Comparison of ENCODE assay signal across 8 cellular contexts in the genomic region with DNA sequence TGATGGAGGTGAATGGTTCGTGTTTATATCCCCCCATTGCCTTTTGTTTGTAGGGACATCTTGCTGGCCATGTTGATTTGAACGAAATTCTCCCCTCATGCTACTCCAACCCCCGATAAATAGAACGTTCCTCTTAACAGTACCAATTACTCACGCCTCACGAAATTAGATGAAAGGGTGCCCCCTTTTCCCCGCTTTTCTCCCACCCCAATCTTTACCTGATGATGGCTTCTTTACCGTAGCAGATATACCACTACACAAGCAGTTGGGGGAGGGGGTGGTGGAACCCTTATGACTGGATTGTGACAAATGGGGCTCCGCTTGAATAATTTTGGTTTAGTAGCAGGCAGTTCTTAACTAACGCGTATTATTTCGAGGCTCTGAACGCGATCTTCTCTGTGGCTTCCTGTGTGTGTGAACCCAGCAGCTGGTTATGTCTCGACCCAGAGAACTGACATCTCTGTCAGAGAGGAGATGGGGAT. TPM values are rescaled to one million over a fixed set of nuclear protein-coding genes. Genes with fewer than 3 reads are reported as not detected.
A peak's percentile ranks its signal among the peaks of the same experiment; 100 is the strongest.
DNase-seq lines count a peak whose midpoint lies in the region; ATAC-seq, FAIRE-seq and TF ChIP-seq lines count a peak whose summit lies in the region.

No MANE protein-coding gene starts in this region.

- intact Hi-C loops in head of caudate nucleus (cut with DNase I) (no loop called here), prostate gland (cut with DNase I) (loop anchor here (10.0 kb wide), 3 partner anchors 90 to 170 kb away; no protein-coding TSS in a partner anchor)

- DNase-seq in NCI-H2196 (lab: John Stamatoyannopoulos, UW; ENCODE audit: unreplicated experiment) (peak; percentile 4), NCI-H2196 treated with DMSO at 0.1 percent for 48 hours (lab: John Stamatoyannopoulos, UW; ENCODE audit: unreplicated experiment) (no peak), RWPE2 (ENCODE audit: low spot score) (no peak), head of caudate nucleus (peak in 40 of 42 donors; percentile 8 to 79 (median 46)), prostate gland (ENCODE audit: low spot score) (peak; percentile 26), urothelium cell line (ENCODE audit: low spot score) (peak; percentile 26)
- peak; percentile 70 for DNase-seq in activated naive CD4-positive, alpha-beta T cell treated with anti-CD3 and anti-CD28 coated beads, Interleukin-2, amount 10 ng/mL, durations not matched to agents 7 days and 5 days

- peak overlapping the region; percentile 87 for H3K27ac Mint-ChIP-seq in activated naive CD4-positive, alpha-beta T cell treated with anti-CD3 and anti-CD28 coated beads, Interleukin-2, amount 10 ng/mL, durations not matched to agents 7 days and 5 days

- no peaks in the 10 kb centered on the region for H3K9me3 ChIP-seq in RWPE2 (ENCODE audit: severe bottlenecking)
- H3K9me3 ChIP-seq in prostate gland: no peaks in the 10 kb centered on the region

- peak; percentile 63 for FAIRE-seq in urothelium cell line (lab: Jason Lieb, UNC)

- TF ChIP-seq CTCF in RWPE2 (IDR thresholded peaks at IDR 0.05; ENCODE audit: poor library complexity, severe bottlenecking) (no peak), prostate gland (IDR thresholded peaks at IDR 0.05) (no peak)

- CTCF ChIA-PET in activated naive CD4-positive, alpha-beta T cell treated with anti-CD3 and anti-CD28 coated beads, Interleukin-2, amount 10 ng/mL, durations not matched to agents 7 days and 5 days (lab: Charles Lee): interaction anchor here (1.4 kb wide), 1 partner anchor 155 kb away, joined by 3 read pairs; no protein-coding TSS in a partner anchor

- ATAC-seq in HG03354 (IDR thresholded peaks at IDR 0.05; ENCODE audit: poor library complexity, severe bottlenecking, unreplicated experiment) (peak; percentile 49), RWPE2 (ENCODE audit: low read depth) (peak; percentile 23)

- no peak for TF ChIP-seq POLR2A in prostate gland (IDR thresholded peaks at IDR 0.05)

- WGBS in prostate gland: under 1% methylated on average over 15 of the region's 15 CpGs

- H3K27ac ChIP-seq in RWPE2 (ENCODE audit: poor library complexity, severe bottlenecking) (peak overlapping the region; percentile 60), prostate gland (peak overlapping the region; percentile 91 to 95)

- peaks cover 11% of the 10 kb centered on the region for H3K36me3 Mint-ChIP-seq in activated naive CD4-positive, alpha-beta T cell treated with anti-CD3 and anti-CD28 coated beads, Interleukin-2, amount 10 ng/mL, durations not matched to agents 7 days and 5 days

- H3K4me3 ChIP-seq in RWPE2 (ENCODE audit: severe bottlenecking): peak overlapping the region; percentile 94
- H3K4me3 ChIP-seq in prostate gland: peak overlapping the region; percentile 86 to 97

- H3K4me3 Mint-ChIP-seq in activated naive CD4-positive, alpha-beta T cell treated with anti-CD3 and anti-CD28 coated beads, Interleukin-2, amount 10 ng/mL, durations not matched to agents 7 days and 5 days: peak overlapping the region; percentile 89

- H3K36me3 ChIP-seq in RWPE2 (ENCODE audit: low read depth) (no peaks in the 10 kb centered on the region), prostate gland (no peaks in the 10 kb centered on the region)

- H3K27me3 ChIP-seq in RWPE2 (ENCODE audit: insufficient read depth, poor library complexity, severe bottlenecking): no peaks in the 10 kb centered on the region
- no peaks in the 10 kb centered on the region for H3K27me3 ChIP-seq in prostate gland (replicated peaks; ENCODE audit: insufficient read depth)

- H3K9me3 Mint-ChIP-seq in activated naive CD4-positive, alpha-beta T cell treated with anti-CD3 and anti-CD28 coated beads, Interleukin-2, amount 10 ng/mL, durations not matched to agents 7 days and 5 days: no peaks in the 10 kb centered on the region

- H3K4me1 ChIP-seq in RWPE2 (ENCODE audit: insufficient read depth, poor library complexity, severe bottlenecking) (peaks cover 22% of the 10 kb centered on the region), prostate gland (replicated peaks) (peaks cover 7% of the 10 kb centered on the region)

- H3K4me1 Mint-ChIP-seq in activated naive CD4-positive, alpha-beta T cell treated with anti-CD3 and anti-CD28 coated beads, Interleukin-2, amount 10 ng/mL, durations not matched to agents 7 days and 5 days: peaks cover 43% of the 10 kb centered on the region

- no peaks in the 10 kb centered on the region for H3K27me3 Mint-ChIP-seq in activated naive CD4-positive, alpha-beta T cell treated with anti-CD3 and anti-CD28 coated beads, Interleukin-2, amount 10 ng/mL, durations not matched to agents 7 days and 5 days

RNA-seq across cellular contexts. Expression of a gene that starts 1.1 kb away (rescaled TPM):
- 10 to 100 TPM; 40.9 to 58.4 TPM for total RNA-seq in prostate gland

Comparison
In these comparisons a context has a peak if more than half of its experiments do, and no peak if none do; other contexts are left out.
1. DNase-seq: peak in NCI-H2196 (single experiment), activated naive CD4-positive, alpha-beta T cell treated with anti-CD3 and anti-CD28 coated beads, Interleukin-2, amount 10 ng/mL, durations not matched to agents 7 days and 5 days (single experiment), head of caudate nucleus (40 of 42), prostate gland (single experiment) and urothelium cell line (single experiment); none in NCI-H2196 treated with DMSO at 0.1 percent for 48 hours (single experiment) and RWPE2 (single experiment).